In the genomic region with DNA sequence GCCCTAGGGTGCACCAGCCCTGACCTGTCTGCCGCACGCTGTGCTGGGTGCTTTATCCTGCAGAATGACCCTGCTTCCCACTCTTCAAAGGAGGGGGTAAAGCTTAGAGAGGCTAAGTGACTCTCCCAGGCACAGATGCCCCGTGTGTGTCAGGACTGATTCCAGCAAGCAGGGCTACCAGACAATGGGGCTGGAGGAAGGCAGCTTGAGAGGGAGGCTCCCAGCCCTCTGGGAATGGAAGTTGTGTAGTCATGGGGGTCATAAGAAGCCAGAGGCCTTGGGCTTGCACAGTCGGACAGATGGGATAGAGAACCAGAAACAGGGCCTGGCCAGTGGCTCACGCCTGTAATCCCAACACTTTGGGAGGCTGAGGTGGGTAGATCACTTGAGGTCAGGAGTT, we compare ENCODE assay signal across 21 cellular contexts.
DNase-seq lines count a peak whose midpoint lies in the region; ATAC-seq and TF ChIP-seq lines count a peak whose summit lies in the region.
"Had no signal": no experiment of that assay in that cellular context is flagged by ENCODE, and none has a peak within 500 bp of the region (broad histone marks: within the 10 kb centered on the region; RNA-seq: fewer than 3 reads in every experiment).

No MANE protein-coding gene starts in this region.

- no peak overlapping the region for H3K4me3 Mint-ChIP-seq in stimulated activated naive CD8-positive, alpha-beta T cell treated with anti-CD3 and anti-CD28 coated beads, Interleukin-15, Interleukin-2, amounts not matched to agents 100 ng/mL and 50 ng/mL, for 24 hours
- no peak overlapping the region for H3K4me3 Mint-ChIP-seq in stimulated activated naive CD8-positive, alpha-beta T cell treated with anti-CD3 and anti-CD28 coated beads, Interleukin-15, amount 100 ng/mL, for 72 hours
- H3K4me3 Mint-ChIP-seq in nephron (no peak overlapping the region), Caco-2 (ENCODE audit: unreplicated experiment) (no peak overlapping the region)
- H3K4me3 Mint-ChIP-seq: CD14-positive monocyte; CD4-positive, alpha-beta memory T cell had no signal

- H3K4me1 ChIP-seq in Caco-2 (no peaks in the 10 kb centered on the region), Peyer's patch (no peaks in the 10 kb centered on the region)
- H3K4me1 ChIP-seq: A549, BE2C had no signal

- H3K27ac ChIP-seq in Peyer's patch: no peak overlapping the region
- H3K27ac ChIP-seq: A549; BLaER1 treated with 17β-estradiol and CSF1 and Interleukin-3, amounts not matched to agents 10 nM and 100 nM had no signal

- TF ChIP-seq CTCF in nephron (IDR thresholded peaks at IDR 0.05; ENCODE audit: unreplicated experiment in 3 of 3) (no peak), Caco-2 (IDR thresholded peaks at IDR 0.05; ENCODE audit: insufficient read depth in 1 of 2, low read depth in 1 of 2, low read length in 1 of 2, severe bottlenecking in 1 of 2, unreplicated experiment in 1 of 2) (no peak), Peyer's patch (IDR thresholded peaks at IDR 0.05) (no peak)

- H3K9me3 ChIP-seq in Caco-2: no peaks in the 10 kb centered on the region
- H3K9me3 ChIP-seq in Peyer's patch: no peaks in the 10 kb centered on the region
- H3K9me3 ChIP-seq: A549; BE2C; BLaER1 treated with 17β-estradiol and CSF1 and Interleukin-3, amounts not matched to agents 10 nM and 100 nM had no signal

- POLR2A ChIA-PET in Caco-2 (lab: Charles Lee): no interaction called here

- no peak for ATAC-seq in stimulated activated naive CD8-positive, alpha-beta T cell treated with anti-CD3 and anti-CD28 coated beads, Interleukin-15, amount 100 ng/mL, for 72 hours
- ATAC-seq in activated CD4-positive, CD25-positive, alpha-beta regulatory T cell treated with anti-CD3 and anti-CD28 coated beads, Interleukin-2, amount 50 U/mL, for 24 hours: no peak
- ATAC-seq: A549 had no signal

- peaks cover 28% of the 10 kb centered on the region for H3K27me3 Mint-ChIP-seq in stimulated activated naive CD8-positive, alpha-beta T cell treated with anti-CD3 and anti-CD28 coated beads, Interleukin-15, Interleukin-2, amounts not matched to agents 100 ng/mL and 50 ng/mL, for 24 hours
- peaks cover 33% of the 10 kb centered on the region for H3K27me3 Mint-ChIP-seq in stimulated activated naive CD8-positive, alpha-beta T cell treated with anti-CD3 and anti-CD28 coated beads, Interleukin-15, amount 100 ng/mL, for 72 hours
- H3K27me3 Mint-ChIP-seq in nephron (ENCODE audit: low read depth) (peaks cover 6% of the 10 kb centered on the region), Caco-2 (ENCODE audit: insufficient read depth, unreplicated experiment) (peaks cover 19% of the 10 kb centered on the region)

- H3K4me3 ChIP-seq in Caco-2 (ENCODE audit: low read depth, low read length) (no peak overlapping the region), Peyer's patch (no peak overlapping the region)
- H3K4me3 ChIP-seq: A549; BLaER1 treated with 17β-estradiol and CSF1 and Interleukin-3, amounts not matched to agents 10 nM and 100 nM had no signal

- H3K9me3 Mint-ChIP-seq in stimulated activated naive CD8-positive, alpha-beta T cell treated with anti-CD3 and anti-CD28 coated beads, Interleukin-15, Interleukin-2, amounts not matched to agents 100 ng/mL and 50 ng/mL, for 24 hours: no peaks in the 10 kb centered on the region
- H3K9me3 Mint-ChIP-seq in stimulated activated naive CD8-positive, alpha-beta T cell treated with anti-CD3 and anti-CD28 coated beads, Interleukin-15, amount 100 ng/mL, for 72 hours: peaks cover 0 to 2% of the 10 kb centered on the region in 2 donors
- H3K9me3 Mint-ChIP-seq in nephron: peaks cover under 1% of the 10 kb centered on the region
- peaks cover under 1% of the 10 kb centered on the region for H3K9me3 Mint-ChIP-seq in Caco-2 (ENCODE audit: unreplicated experiment)

- H3K4me1 Mint-ChIP-seq in stimulated activated naive CD8-positive, alpha-beta T cell treated with anti-CD3 and anti-CD28 coated beads, Interleukin-15, Interleukin-2, amounts not matched to agents 100 ng/mL and 50 ng/mL, for 24 hours (ENCODE audit: low read depth): peaks cover 6% of the 10 kb centered on the region
- peaks cover 11% of the 10 kb centered on the region for H3K4me1 Mint-ChIP-seq in stimulated activated naive CD8-positive, alpha-beta T cell treated with anti-CD3 and anti-CD28 coated beads, Interleukin-15, amount 100 ng/mL, for 72 hours
- H3K4me1 Mint-ChIP-seq in nephron (peaks cover 39% of the 10 kb centered on the region), Caco-2 (ENCODE audit: low read depth, unreplicated experiment) (no peaks in the 10 kb centered on the region)
- H3K4me1 Mint-ChIP-seq: CD14-positive monocyte had no signal

- no peaks in the 10 kb centered on the region for H3K36me3 Mint-ChIP-seq in stimulated activated naive CD8-positive, alpha-beta T cell treated with anti-CD3 and anti-CD28 coated beads, Interleukin-15, Interleukin-2, amounts not matched to agents 100 ng/mL and 50 ng/mL, for 24 hours (ENCODE audit: low read depth)
- H3K36me3 Mint-ChIP-seq in nephron (ENCODE audit: low read depth) (no peaks in the 10 kb centered on the region), Caco-2 (ENCODE audit: insufficient read depth, unreplicated experiment) (no peaks in the 10 kb centered on the region)
- H3K36me3 Mint-ChIP-seq: CD14-positive monocyte; CD4-positive, alpha-beta memory T cell had no signal

- DNase-seq in stimulated activated naive CD8-positive, alpha-beta T cell treated with anti-CD3 and anti-CD28 coated beads, Interleukin-15, amount 100 ng/mL, for 72 hours: no peak
- peak; percentile 54 for DNase-seq in posterior vena cava (ENCODE audit: low spot score)
- DNase-seq in Caco-2: no peak
- no peak for DNase-seq in Peyer's patch
- DNase-seq: 8988T; ACHN; AML-193; BE2C; CD4-positive, alpha-beta memory T cell; COR-L47; DMS153; DND-41; GOT3; H7; HCEC 1CT had no signal

- CTCF ChIA-PET in Caco-2 (lab: Charles Lee): no interaction called here

- H3K36me3 ChIP-seq in Caco-2 (ENCODE audit: control insufficient read depth, insufficient read depth, low read length): no peaks in the 10 kb centered on the region
- H3K36me3 ChIP-seq in Peyer's patch: no peaks in the 10 kb centered on the region
- H3K36me3 ChIP-seq: BE2C; BLaER1 treated with 17β-estradiol and CSF1 and Interleukin-3, amounts not matched to agents 10 nM and 100 nM had no signal

- H3K27me3 ChIP-seq in Caco-2 (replicated peaks; ENCODE audit: control insufficient read depth, insufficient read depth, low read length) (no peaks in the 10 kb centered on the region), Peyer's patch (no peaks in the 10 kb centered on the region)
- H3K27me3 ChIP-seq: BE2C; BLaER1 treated with 17β-estradiol and CSF1 and Interleukin-3, amounts not matched to agents 10 nM and 100 nM had no signal

- intact Hi-C loops in posterior vena cava (cut with DNase I) (no loop called here), Caco-2 (cut with micrococcal nuclease; ENCODE audit: unreplicated experiment) (no loop called here)

- BruUV-seq in Caco-2 (replicated peaks; lab: Mats Ljungman, UMichigan): no TSS peak

- H3K27ac Mint-ChIP-seq in stimulated activated naive CD8-positive, alpha-beta T cell treated with anti-CD3 and anti-CD28 coated beads, Interleukin-15, Interleukin-2, amounts not matched to agents 100 ng/mL and 50 ng/mL, for 24 hours: peak overlapping the region; percentile 42
- no peak overlapping the region for H3K27ac Mint-ChIP-seq in stimulated activated naive CD8-positive, alpha-beta T cell treated with anti-CD3 and anti-CD28 coated beads, Interleukin-15, amount 100 ng/mL, for 72 hours
- H3K27ac Mint-ChIP-seq in nephron (peak overlapping the region in 2 of 3 experiments; percentile 89 to 97), Caco-2 (ENCODE audit: unreplicated experiment) (no peak overlapping the region)
- H3K27ac Mint-ChIP-seq: CD4-positive, alpha-beta memory T cell had no signal

- no peak for TF ChIP-seq POLR2A in Peyer's patch (IDR thresholded peaks at IDR 0.05)

Comparison
In these comparisons a context has a peak if more than half of its experiments do, and no peak if none do; other contexts are left out.
1. H3K27ac Mint-ChIP-seq: peak in stimulated activated naive CD8-positive, alpha-beta T cell treated with anti-CD3 and anti-CD28 coated beads, Interleukin-15, Interleukin-2, amounts not matched to agents 100 ng/mL and 50 ng/mL, for 24 hours (single experiment) and nephron (2 of 3); none in stimulated activated naive CD8-positive, alpha-beta T cell treated with anti-CD3 and anti-CD28 coated beads, Interleukin-15, amount 100 ng/mL, for 72 hours (0 of 2) and Caco-2 (single experiment).